Comparison of ENCODE assay signal across 11 cellular contexts in genomic region chr18:50283469-50284209, GRCh38. TPM values are rescaled to one million over a fixed set of nuclear protein-coding genes. Genes with fewer than 3 reads are reported as not detected.
DNase-seq lines count a peak whose midpoint lies in the region; ATAC-seq and TF ChIP-seq lines count a peak whose summit lies in the region.
"Had no signal": no experiment of that assay in that cellular context is flagged by ENCODE, and none has a peak within 500 bp of the region (broad histone marks: within the 10 kb centered on the region; RNA-seq: fewer than 3 reads in every experiment).

No MANE protein-coding gene starts in this region.

- H3K36me3 Mint-ChIP-seq in activated naive CD4-positive, alpha-beta T cell treated with anti-CD3 and anti-CD28 coated beads, Interleukin-2, amount 10 ng/mL, durations not matched to agents 7 days and 5 days: peaks cover 66% of the 10 kb centered on the region
- peaks cover 61% of the 10 kb centered on the region for H3K36me3 Mint-ChIP-seq in activated CD8-positive, alpha-beta T cell treated with anti-CD3 and anti-CD28 coated beads for 36 hours (ENCODE audit: low read depth)
- H3K36me3 Mint-ChIP-seq in glutamatergic neuron (ENCODE audit: unreplicated experiment): peaks cover 4% of the 10 kb centered on the region
- peaks cover 51 to 74% of the 10 kb centered on the region in 2 donors for H3K36me3 Mint-ChIP-seq in stimulated activated naive B cell treated with anti-CD40 and anti-IgM and Interleukin-4, amounts not matched to agents 10 μg/mL and 1 μg/mL and 100 μg/mL, for 72 hours

- H3K4me3 ChIP-seq in adrenal gland: no peak overlapping the region
- H3K4me3 ChIP-seq: left lung had no signal

- peak overlapping the region; percentile 45 for H3K4me3 Mint-ChIP-seq in activated naive CD4-positive, alpha-beta T cell treated with anti-CD3 and anti-CD28 coated beads, Interleukin-2, amount 10 ng/mL, durations not matched to agents 7 days and 5 days
- peak overlapping the region; percentile 26 for H3K4me3 Mint-ChIP-seq in activated CD8-positive, alpha-beta T cell treated with anti-CD3 and anti-CD28 coated beads for 36 hours
- H3K4me3 Mint-ChIP-seq in glutamatergic neuron (ENCODE audit: unreplicated experiment): peak overlapping the region; percentile 46
- H3K4me3 Mint-ChIP-seq in stimulated activated naive B cell treated with anti-CD40 and anti-IgM and Interleukin-4, amounts not matched to agents 10 μg/mL and 1 μg/mL and 100 μg/mL, for 72 hours: no peak overlapping the region

- intact Hi-C loops in activated CD8-positive, alpha-beta T cell treated with anti-CD3 and anti-CD28 coated beads for 36 hours (cut with micrococcal nuclease): no loop called here
- intact Hi-C loops in adrenal gland (cut with DNase I): no loop called here

- H3K36me3 ChIP-seq in adrenal gland (replicated peaks in 1 of 2): peaks cover 0 to 37% of the 10 kb centered on the region in 2 donors

- no peaks in the 10 kb centered on the region for H3K27me3 ChIP-seq in adrenal gland
- H3K27me3 ChIP-seq: left lung had no signal

- ATAC-seq in activated CD8-positive, alpha-beta T cell treated with anti-CD3 and anti-CD28 coated beads for 36 hours: no peak
- ATAC-seq in stimulated activated naive B cell treated with anti-CD40 and anti-IgM and Interleukin-4, amounts not matched to agents 10 μg/mL and 1 μg/mL and 100 μg/mL, for 72 hours (replicated peaks): no peak
- ATAC-seq in activated CD4-positive, CD25-positive, alpha-beta regulatory T cell treated with anti-CD3 and anti-CD28 coated beads, Interleukin-2, amount 50 U/mL, for 24 hours: no peak
- ATAC-seq: left lung; stimulated activated naive CD8-positive, alpha-beta T cell treated with anti-CD3 and anti-CD28 coated beads, Interleukin-15, amount 100 ng/mL, for 72 hours had no signal

- H3K4me1 Mint-ChIP-seq in activated naive CD4-positive, alpha-beta T cell treated with anti-CD3 and anti-CD28 coated beads, Interleukin-2, amount 10 ng/mL, durations not matched to agents 7 days and 5 days: peaks cover 70% of the 10 kb centered on the region
- H3K4me1 Mint-ChIP-seq in activated CD8-positive, alpha-beta T cell treated with anti-CD3 and anti-CD28 coated beads for 36 hours (ENCODE audit: low read depth): peaks cover 52% of the 10 kb centered on the region
- H3K4me1 Mint-ChIP-seq in glutamatergic neuron (ENCODE audit: low read depth, unreplicated experiment): peaks cover 13% of the 10 kb centered on the region
- H3K4me1 Mint-ChIP-seq in stimulated activated naive B cell treated with anti-CD40 and anti-IgM and Interleukin-4, amounts not matched to agents 10 μg/mL and 1 μg/mL and 100 μg/mL, for 72 hours: peaks cover 56 to 76% of the 10 kb centered on the region in 2 donors

- POLR2A ChIA-PET in activated CD8-positive, alpha-beta T cell treated with anti-CD3 and anti-CD28 coated beads for 36 hours (lab: Charles Lee): interaction anchor here (3.4 kb wide), 1 partner anchor 13 kb away, joined by 32 read pairs; no protein-coding TSS in a partner anchor

- CTCF ChIA-PET in activated naive CD4-positive, alpha-beta T cell treated with anti-CD3 and anti-CD28 coated beads, Interleukin-2, amount 10 ng/mL, durations not matched to agents 7 days and 5 days (lab: Charles Lee): interaction anchor here (3.8 kb wide), 1 partner anchor 73 kb away, joined by 21 read pairs; no protein-coding TSS in a partner anchor
- CTCF ChIA-PET in activated CD8-positive, alpha-beta T cell treated with anti-CD3 and anti-CD28 coated beads for 36 hours (lab: Charles Lee): interaction anchor here (1.2 kb wide), 1 partner anchor 74 kb away, joined by 5 read pairs; no protein-coding TSS in a partner anchor

- WGBS in adrenal gland, 4 donors: 92 to 95% (median 93%) methylated on average over 28 to 29 of the region's 29 CpGs

- TF ChIP-seq CTCF in activated CD8-positive, alpha-beta T cell treated with anti-CD3 and anti-CD28 coated beads for 36 hours (IDR thresholded peaks at IDR 0.05): no peak
- no peak for TF ChIP-seq CTCF in glutamatergic neuron (IDR thresholded peaks at IDR 0.05; ENCODE audit: partially characterized antibody, unreplicated experiment)
- no peak for TF ChIP-seq CTCF in adrenal gland (IDR thresholded peaks at IDR 0.05)

- peak overlapping the region in 1 of 5 donors; percentile 68 for H3K27ac ChIP-seq in adrenal gland
- H3K27ac ChIP-seq: left lung had no signal

- H3K9me3 Mint-ChIP-seq in activated naive CD4-positive, alpha-beta T cell treated with anti-CD3 and anti-CD28 coated beads, Interleukin-2, amount 10 ng/mL, durations not matched to agents 7 days and 5 days: no peaks in the 10 kb centered on the region
- H3K9me3 Mint-ChIP-seq in activated CD8-positive, alpha-beta T cell treated with anti-CD3 and anti-CD28 coated beads for 36 hours: no peaks in the 10 kb centered on the region
- peaks cover 22% of the 10 kb centered on the region for H3K9me3 Mint-ChIP-seq in glutamatergic neuron (ENCODE audit: unreplicated experiment)
- no peaks in the 10 kb centered on the region for H3K9me3 Mint-ChIP-seq in stimulated activated naive B cell treated with anti-CD40 and anti-IgM and Interleukin-4, amounts not matched to agents 10 μg/mL and 1 μg/mL and 100 μg/mL, for 72 hours
- H3K9me3 Mint-ChIP-seq: stimulated activated naive CD8-positive, alpha-beta T cell treated with anti-CD3 and anti-CD28 coated beads, Interleukin-15, amount 100 ng/mL, for 72 hours had no signal

- TF ChIP-seq POLR2A in adrenal gland (IDR thresholded peaks at IDR 0.05): no peak

- peak overlapping the region; percentile 66 for H3K27ac Mint-ChIP-seq in activated naive CD4-positive, alpha-beta T cell treated with anti-CD3 and anti-CD28 coated beads, Interleukin-2, amount 10 ng/mL, durations not matched to agents 7 days and 5 days
- H3K27ac Mint-ChIP-seq in activated CD8-positive, alpha-beta T cell treated with anti-CD3 and anti-CD28 coated beads for 36 hours: peak overlapping the region; percentile 38
- no peak overlapping the region for H3K27ac Mint-ChIP-seq in glutamatergic neuron (ENCODE audit: unreplicated experiment)
- H3K27ac Mint-ChIP-seq in stimulated activated naive B cell treated with anti-CD40 and anti-IgM and Interleukin-4, amounts not matched to agents 10 μg/mL and 1 μg/mL and 100 μg/mL, for 72 hours: peak overlapping the region; percentile 74

- no peaks in the 10 kb centered on the region for H3K9me3 ChIP-seq in adrenal gland (replicated peaks in 1 of 3)
- H3K9me3 ChIP-seq: left lung had no signal

- H3K4me1 ChIP-seq in adrenal gland (replicated peaks in 1 of 2): peaks cover 23 to 32% of the 10 kb centered on the region in 2 donors

- DNase-seq in activated naive CD4-positive, alpha-beta T cell treated with anti-CD3 and anti-CD28 coated beads, Interleukin-2, amount 10 ng/mL, durations not matched to agents 7 days and 5 days: no peak
- DNase-seq in activated naive CD4-positive, alpha-beta T cell treated with anti-CD3 and anti-CD28 coated beads, Interleukin-2, amount 50 U/mL, for 16 hours: no peak
- peak; percentile 23 for DNase-seq in activated CD8-positive, alpha-beta T cell treated with anti-CD3 and anti-CD28 coated beads for 36 hours
- DNase-seq in glutamatergic neuron: no peak
- DNase-seq in stimulated activated naive B cell treated with anti-CD40 and anti-IgM and Interleukin-4, amounts not matched to agents 10 μg/mL and 1 μg/mL and 100 μg/mL, for 72 hours: no peak
- DNase-seq in HK-2 (ENCODE audit: unreplicated experiment): no peak
- DNase-seq in adrenal gland: no peak
- DNase-seq: NCI-H748 treated with DMSO at 0.1 percent for 48 hours; stimulated activated naive CD8-positive, alpha-beta T cell treated with anti-CD3 and anti-CD28 coated beads, Interleukin-15, amount 100 ng/mL, for 72 hours had no signal

- no peaks in the 10 kb centered on the region for H3K27me3 Mint-ChIP-seq in activated naive CD4-positive, alpha-beta T cell treated with anti-CD3 and anti-CD28 coated beads, Interleukin-2, amount 10 ng/mL, durations not matched to agents 7 days and 5 days
- no peaks in the 10 kb centered on the region for H3K27me3 Mint-ChIP-seq in activated CD8-positive, alpha-beta T cell treated with anti-CD3 and anti-CD28 coated beads for 36 hours
- H3K27me3 Mint-ChIP-seq in glutamatergic neuron (ENCODE audit: unreplicated experiment): peaks cover 18% of the 10 kb centered on the region
- no peaks in the 10 kb centered on the region for H3K27me3 Mint-ChIP-seq in stimulated activated naive B cell treated with anti-CD40 and anti-IgM and Interleukin-4, amounts not matched to agents 10 μg/mL and 1 μg/mL and 100 μg/mL, for 72 hours
- H3K27me3 Mint-ChIP-seq: stimulated activated naive CD8-positive, alpha-beta T cell treated with anti-CD3 and anti-CD28 coated beads, Interleukin-15, amount 100 ng/mL, for 72 hours had no signal

RNA-seq across cellular contexts. Expression of gene MBD1, which starts 2.3 kb away (rescaled TPM):
- 10 to 100 TPM; 67.4 to 69.0 TPM for total RNA-seq in activated CD8-positive, alpha-beta T cell treated with anti-CD3 and anti-CD28 coated beads for 36 hours
- total RNA-seq in glutamatergic neuron (ENCODE audit: unreplicated experiment): 91.0 TPM
- 100 to 1,000 TPM in 2 of 8 donors, 10 to 100 TPM in 6; 51.8 to 156 (median 80.7) TPM for total RNA-seq in adrenal gland
- 10 to 100 TPM; 46.2 to 64.3 (median 46.3) TPM for polyA plus RNA-seq in adrenal gland

RNA-seq across cellular contexts. Expression of gene CXXC1, which starts 3.9 kb away (rescaled TPM):
- 10 to 100 TPM; 87.0 to 88.0 TPM for total RNA-seq in activated CD8-positive, alpha-beta T cell treated with anti-CD3 and anti-CD28 coated beads for 36 hours
- 66.3 TPM for total RNA-seq in glutamatergic neuron (ENCODE audit: unreplicated experiment)
- total RNA-seq in adrenal gland: 100 to 1,000 TPM in 2 of 8 donors, 10 to 100 TPM in 6; 28.6 to 119 (median 66.2) TPM
- polyA plus RNA-seq in adrenal gland: 100 to 1,000 TPM in 2 of 3 donors, 10 to 100 TPM in 1; 35.6 to 295 (median 249) TPM

RNA-seq across cellular contexts. Expression of gene CFAP53, which starts 17.3 kb away (rescaled TPM):
- total RNA-seq in activated CD8-positive, alpha-beta T cell treated with anti-CD3 and anti-CD28 coated beads for 36 hours: under 1 TPM; 0.27 to 0.76 TPM
- total RNA-seq in glutamatergic neuron (ENCODE audit: unreplicated experiment) (0.22 TPM), adrenal gland (1 to 10 TPM in 4 of 8 donors, under 1 TPM in 4; 0.53 to 4.3 (median 1.1) TPM)
- polyA plus RNA-seq in adrenal gland: 1 to 10 TPM; 1.1 to 2.8 (median 1.9) TPM

Comparison
In these comparisons a context has a peak if more than half of its experiments do, and no peak if none do; other contexts are left out.
1. H3K4me3 Mint-ChIP-seq: peak in activated naive CD4-positive, alpha-beta T cell treated with anti-CD3 and anti-CD28 coated beads, Interleukin-2, amount 10 ng/mL, durations not matched to agents 7 days and 5 days (single experiment), activated CD8-positive, alpha-beta T cell treated with anti-CD3 and anti-CD28 coated beads for 36 hours (single experiment) and glutamatergic neuron (single experiment); none in stimulated activated naive B cell treated with anti-CD40 and anti-IgM and Interleukin-4, amounts not matched to agents 10 μg/mL and 1 μg/mL and 100 μg/mL, for 72 hours (0 of 2).